14 cellular contexts compared by ENCODE assay signal in the genomic region with DNA sequence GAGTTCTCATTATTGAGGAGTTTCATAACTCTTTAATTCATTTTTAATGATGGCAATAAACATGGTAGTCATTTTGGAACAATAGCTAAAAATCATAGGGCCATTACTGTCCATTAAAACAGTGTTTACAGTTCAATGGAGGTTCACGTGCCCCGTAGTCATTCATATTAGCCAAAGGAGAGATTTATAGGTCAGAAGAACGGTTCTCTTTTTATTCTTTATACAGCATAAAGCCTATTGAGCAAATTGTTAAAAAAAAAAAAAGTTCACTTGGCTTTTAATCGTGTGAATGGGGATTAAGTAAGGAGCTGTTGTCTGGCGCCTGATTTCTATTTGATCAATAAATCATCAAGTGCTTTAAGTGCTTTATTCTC.
DNase-seq lines count a peak whose midpoint lies in the region; ATAC-seq and TF ChIP-seq lines count a peak whose summit lies in the region.
"Had no signal": no experiment of that assay in that cellular context is flagged by ENCODE, and none has a peak within 500 bp of the region (broad histone marks: within the 10 kb centered on the region; RNA-seq: fewer than 3 reads in every experiment).

No MANE protein-coding gene starts in this region.

- H3K4me1 Mint-ChIP-seq in activated T-cell treated with anti-CD3 and anti-CD28 coated beads, Interleukin-2, amount 50 U/mL, for 4 hours (ENCODE audit: low read depth): peaks cover 10% of the 10 kb centered on the region
- H3K4me1 Mint-ChIP-seq in activated naive CD8-positive, alpha-beta T cell treated with anti-CD3 and anti-CD28 coated beads, Interleukin-2, amount 10 ng/mL, durations not matched to agents 7 days and 5 days: peaks cover 10% of the 10 kb centered on the region

- H3K14ac ChIP-seq in mesenchymal stem cell (ENCODE audit: low read length in 2 of 2): no peak overlapping the region

- no peak overlapping the region for H4K91ac ChIP-seq in mesenchymal stem cell (ENCODE audit: low read length)

- H3K9me3 ChIP-seq in mesenchymal stem cell (ENCODE audit: control insufficient read depth, low read length) (no peaks in the 10 kb centered on the region), thoracic aorta (no peaks in the 10 kb centered on the region)
- H3K9me3 ChIP-seq: thyroid gland had no signal

- H3K23ac ChIP-seq in mesenchymal stem cell (ENCODE audit: low read length in 2 of 2): no peak overlapping the region

- no peak overlapping the region for H2BK120ac ChIP-seq in mesenchymal stem cell (ENCODE audit: low read depth, low read length)

- DNase-seq in activated T-cell treated with anti-CD3 and anti-CD28 coated beads, Interleukin-2, amount 50 U/mL, for 4 hours: no peak
- DNase-seq in activated T-cell treated with anti-CD3 and anti-CD28 coated beads, Interleukin-2, amount 50 U/mL, for 48 hours: no peak
- DNase-seq in activated naive CD8-positive, alpha-beta T cell treated with anti-CD3 and anti-CD28 coated beads, Interleukin-2, amount 10 ng/mL, durations not matched to agents 7 days and 5 days: no peak
- DNase-seq in mesenchymal stem cell (no peak), thoracic aorta (ENCODE audit: low spot score) (no peak), RPMI8226 (no peak), occipital lobe (lab: John Stamatoyannopoulos, UW) (no peak)
- DNase-seq: activated CD4-positive, alpha-beta T cell treated with anti-CD3 and anti-CD28 coated beads for 1 hour; effector CD4-positive, alpha-beta T cell; NCI-H1092 had no signal

- ATAC-seq in activated T-cell treated with anti-CD3 and anti-CD28 coated beads, Interleukin-2, amount 50 U/mL, for 4 hours: no peak
- ATAC-seq in activated naive CD8-positive, alpha-beta T cell treated with anti-CD3 and anti-CD28 coated beads, Interleukin-2, amount 10 ng/mL, durations not matched to agents 7 days and 5 days (ENCODE audit: low read depth): no peak
- ATAC-seq in thoracic aorta (ENCODE audit: insufficient number of reproducible peaks, low FRiP score, low read depth) (no peak), HG03175 (IDR thresholded peaks at IDR 0.05; ENCODE audit: unreplicated experiment) (no peak)
- ATAC-seq: activated naive CD4-positive, alpha-beta T cell treated with anti-CD3 and anti-CD28 coated beads, Interleukin-2, amount 50 U/mL, for 72 hours had no signal

- no peak overlapping the region for H2AFZ ChIP-seq in mesenchymal stem cell (ENCODE audit: low read depth, low read length)

- no peak for TF ChIP-seq CTCF in thoracic aorta (IDR thresholded peaks at IDR 0.05)

- no peak overlapping the region for H2BK12ac ChIP-seq in mesenchymal stem cell (ENCODE audit: low read length in 2 of 2)

- no peak overlapping the region for H3K4ac ChIP-seq in mesenchymal stem cell (ENCODE audit: low read depth in 1 of 2, low read length in 2 of 2)

- WGBS in mesenchymal stem cell: 50% methylated on average over 2 of the region's 5 CpGs

- no peak overlapping the region for H3K27ac Mint-ChIP-seq in activated naive CD8-positive, alpha-beta T cell treated with anti-CD3 and anti-CD28 coated beads, Interleukin-2, amount 10 ng/mL, durations not matched to agents 7 days and 5 days
- H3K27ac Mint-ChIP-seq: activated naive CD4-positive, alpha-beta T cell treated with anti-CD3 and anti-CD28 coated beads, Interleukin-2, amount 50 U/mL, for 72 hours had no signal

- no peaks in the 10 kb centered on the region for H3K36me3 Mint-ChIP-seq in activated T-cell treated with anti-CD3 and anti-CD28 coated beads, Interleukin-2, amount 50 U/mL, for 4 hours (ENCODE audit: insufficient read depth)
- H3K36me3 Mint-ChIP-seq in activated naive CD8-positive, alpha-beta T cell treated with anti-CD3 and anti-CD28 coated beads, Interleukin-2, amount 10 ng/mL, durations not matched to agents 7 days and 5 days: no peaks in the 10 kb centered on the region
- H3K36me3 Mint-ChIP-seq: activated naive CD4-positive, alpha-beta T cell treated with anti-CD3 and anti-CD28 coated beads, Interleukin-2, amount 50 U/mL, for 72 hours had no signal

- H3K27me3 ChIP-seq in mesenchymal stem cell (ENCODE audit: control insufficient read depth in 1 of 2, insufficient read depth in 1 of 2, low read length in 2 of 2) (peaks cover 0 to 13% of the 10 kb centered on the region in 2 experiments), thoracic aorta (replicated peaks; ENCODE audit: insufficient read depth) (no peaks in the 10 kb centered on the region)
- H3K27me3 ChIP-seq: SJSA1, thyroid gland had no signal

- no peak overlapping the region for H2BK15ac ChIP-seq in mesenchymal stem cell (ENCODE audit: low read depth, poor library complexity, severe bottlenecking)

- H3K4me3 ChIP-seq in mesenchymal stem cell (ENCODE audit: insufficient read depth in 1 of 2, low read depth in 1 of 2, low read length in 2 of 2) (peak overlapping the region in 1 of 2 experiments; percentile 77), thoracic aorta (peak overlapping the region; percentile 82)
- H3K4me3 ChIP-seq: SJSA1 had no signal

- POLR2A ChIA-PET in activated naive CD8-positive, alpha-beta T cell treated with anti-CD3 and anti-CD28 coated beads, Interleukin-2, amount 10 ng/mL, durations not matched to agents 7 days and 5 days (lab: Charles Lee): no interaction called here

- no peak overlapping the region for H4K8ac ChIP-seq in mesenchymal stem cell (ENCODE audit: low read length)

- peaks cover 27% of the 10 kb centered on the region for H3K27me3 Mint-ChIP-seq in activated T-cell treated with anti-CD3 and anti-CD28 coated beads, Interleukin-2, amount 50 U/mL, for 4 hours (ENCODE audit: low read depth)
- H3K27me3 Mint-ChIP-seq in activated naive CD8-positive, alpha-beta T cell treated with anti-CD3 and anti-CD28 coated beads, Interleukin-2, amount 10 ng/mL, durations not matched to agents 7 days and 5 days: peaks cover 32% of the 10 kb centered on the region

- H3K4me1 ChIP-seq in mesenchymal stem cell (ENCODE audit: control insufficient read depth, insufficient read depth, low read depth, low read length): peaks cover 11% of the 10 kb centered on the region
- peaks cover 0 to 5% of the 10 kb centered on the region in 2 donors for H3K4me1 ChIP-seq in thoracic aorta (ENCODE audit: control insufficient read depth in 1 of 2, low read depth in 2 of 2)
- H3K4me1 ChIP-seq: SJSA1 had no signal

- H2AK5ac ChIP-seq in mesenchymal stem cell (ENCODE audit: low read length, severe bottlenecking): no peak overlapping the region

- no peaks in the 10 kb centered on the region for H3K79me1 ChIP-seq in mesenchymal stem cell (replicated peaks; ENCODE audit: low read length, poor library complexity, severe bottlenecking)

- H3K36me3 ChIP-seq in mesenchymal stem cell (ENCODE audit: control insufficient read depth in 1 of 2, insufficient read depth in 2 of 2, low read depth in 1 of 2, low read length in 2 of 2): no peaks in the 10 kb centered on the region
- H3K36me3 ChIP-seq in thoracic aorta: no peaks in the 10 kb centered on the region
- H3K36me3 ChIP-seq: SJSA1, thyroid gland had no signal

- peak overlapping the region; percentile 75 for H3K9ac ChIP-seq in mesenchymal stem cell (ENCODE audit: low read length)

- no peak overlapping the region for H3K18ac ChIP-seq in mesenchymal stem cell (ENCODE audit: low read depth in 1 of 2, low read length in 2 of 2)

- H3K27ac ChIP-seq in mesenchymal stem cell (ENCODE audit: low read length, poor library complexity, severe bottlenecking) (no peak overlapping the region), thoracic aorta (no peak overlapping the region)
- H3K27ac ChIP-seq: SJSA1, thyroid gland had no signal

- peak overlapping the region; percentile 60 for H3K4me3 Mint-ChIP-seq in activated T-cell treated with anti-CD3 and anti-CD28 coated beads, Interleukin-2, amount 50 U/mL, for 4 hours
- peak overlapping the region; percentile 73 for H3K4me3 Mint-ChIP-seq in activated naive CD8-positive, alpha-beta T cell treated with anti-CD3 and anti-CD28 coated beads, Interleukin-2, amount 10 ng/mL, durations not matched to agents 7 days and 5 days

- H3K4me2 ChIP-seq in mesenchymal stem cell (ENCODE audit: low read length, poor library complexity, severe bottlenecking): peak overlapping the region; percentile 66

- no peaks in the 10 kb centered on the region for H3K9me3 Mint-ChIP-seq in activated T-cell treated with anti-CD3 and anti-CD28 coated beads, Interleukin-2, amount 50 U/mL, for 4 hours
- H3K9me3 Mint-ChIP-seq in activated naive CD8-positive, alpha-beta T cell treated with anti-CD3 and anti-CD28 coated beads, Interleukin-2, amount 10 ng/mL, durations not matched to agents 7 days and 5 days: no peaks in the 10 kb centered on the region
- H3K9me3 Mint-ChIP-seq: activated naive CD4-positive, alpha-beta T cell treated with anti-CD3 and anti-CD28 coated beads, Interleukin-2, amount 50 U/mL, for 72 hours had no signal

- no peak overlapping the region for H2BK5ac ChIP-seq in mesenchymal stem cell (ENCODE audit: low read depth, low read length, poor library complexity, severe bottlenecking)
